ENCODE assay signal across 6 cellular contexts in the genomic region with DNA sequence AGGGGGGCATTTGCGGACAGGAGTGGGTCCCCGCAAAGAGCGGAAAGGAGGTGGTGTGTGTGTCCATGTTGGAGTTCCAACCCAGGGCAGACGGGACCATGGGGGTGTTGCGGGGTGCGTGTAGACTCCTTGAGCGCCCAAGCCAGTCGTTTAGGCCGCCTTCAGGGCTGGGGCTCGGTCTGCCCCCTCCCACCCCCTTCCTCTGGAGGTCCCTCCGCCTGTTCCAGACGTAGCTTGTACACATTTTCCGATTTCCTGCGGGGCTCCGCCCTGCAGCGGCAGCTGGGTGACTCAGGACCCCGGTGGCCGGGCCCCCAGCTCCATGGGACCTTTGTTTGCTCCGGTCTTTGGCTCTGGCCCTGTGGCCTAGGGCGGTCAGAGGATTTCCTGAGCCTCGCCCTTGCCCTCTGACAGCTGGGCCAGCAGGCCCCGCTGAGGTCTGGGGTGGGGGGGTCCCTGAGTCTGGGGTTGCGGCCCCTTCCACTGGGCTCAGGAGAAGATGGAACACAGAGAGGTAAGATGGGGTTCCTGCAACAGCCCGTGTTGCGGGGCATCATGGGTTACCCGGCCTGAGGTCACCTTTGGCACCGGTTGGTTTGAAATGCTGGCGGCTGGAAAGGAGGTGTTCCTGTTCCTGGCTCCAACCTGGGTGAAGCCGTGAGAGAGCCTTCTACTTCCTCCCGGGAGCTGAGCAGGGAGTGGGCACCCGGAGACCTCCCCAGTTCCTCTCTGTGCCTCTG. TPM values are rescaled to one million over a fixed set of nuclear protein-coding genes. Genes with fewer than 3 reads are reported as not detected.
DNase-seq lines count a peak whose midpoint lies in the region; ATAC-seq and TF ChIP-seq lines count a peak whose summit lies in the region.

No MANE protein-coding gene starts in this region.

- no peak for ATAC-seq in HG02623 (IDR thresholded peaks at IDR 0.05; ENCODE audit: unreplicated experiment)

- peak overlapping the region; percentile 80 for H3K4me3 Mint-ChIP-seq in osteocyte (ENCODE audit: unreplicated experiment)

- no peaks in the 10 kb centered on the region for H3K36me3 Mint-ChIP-seq in osteocyte (ENCODE audit: unreplicated experiment)

- H3K4me1 Mint-ChIP-seq in osteocyte (ENCODE audit: unreplicated experiment) = peaks cover 10% of the 10 kb centered on the region

- no peak for TF ChIP-seq CTCF in osteocyte (IDR thresholded peaks at IDR 0.05)

- DNase-seq in HT-29 (ENCODE audit: low spot score) (peak; percentile 39), dermis blood vessel endothelial cell (peak; percentile 65), osteocyte (ENCODE audit: extremely low spot score, unreplicated experiment) (no peak), NCI-H69 (lab: John Stamatoyannopoulos, UW) (no peak), glomerular visceral epithelial cell (ENCODE audit: extremely low spot score) (no peak)

- H3K9me3 Mint-ChIP-seq in osteocyte (ENCODE audit: unreplicated experiment) = no peaks in the 10 kb centered on the region

- H3K27ac Mint-ChIP-seq in osteocyte (ENCODE audit: unreplicated experiment) = peak overlapping the region; percentile 17

- H3K27me3 Mint-ChIP-seq in osteocyte (ENCODE audit: unreplicated experiment) = no peaks in the 10 kb centered on the region

RNA-seq across cellular contexts. Expression of a gene that starts 1.5 kb away (rescaled TPM):
- total RNA-seq in HT-29 (2014; rRNA removed; shearing (Covaris generic)) = 17.9 and 18.7 TPM in 2 replicates
- total RNA-seq in dermis blood vessel endothelial cell (12.9 and 26.9 TPM in 2 replicates), osteocyte (7.5 and 8.0 TPM in 2 replicates)

RNA-seq across cellular contexts. Expression of a gene that starts 14.8 kb away (rescaled TPM):
- total RNA-seq in HT-29 (2014; rRNA removed; shearing (Covaris generic)) = 403 and 420 TPM in 2 replicates
- total RNA-seq in dermis blood vessel endothelial cell (512 and 600 TPM in 2 replicates), osteocyte (381 and 382 TPM in 2 replicates)

RNA-seq across cellular contexts. Expression of a gene that starts 20.1 kb away (rescaled TPM):
- total RNA-seq in HT-29 (2014; rRNA removed; shearing (Covaris generic)) = 160 and 195 TPM in 2 replicates
- total RNA-seq in dermis blood vessel endothelial cell = 41.0 and 104 TPM in 2 replicates
- total RNA-seq in osteocyte = 24.7 and 24.8 TPM in 2 replicates

RNA-seq across cellular contexts. Expression of a gene that starts 47.1 kb away (rescaled TPM):
- 437 and 467 TPM in 2 replicates for total RNA-seq in HT-29 (2014; rRNA removed; shearing (Covaris generic))
- total RNA-seq in dermis blood vessel endothelial cell = 49.7 and 95.8 TPM in 2 replicates
- total RNA-seq in osteocyte = 62.5 and 68.6 TPM in 2 replicates

Comparison
In these comparisons a context has a peak if more than half of its experiments do, and no peak if none do; other contexts are left out.
1. DNase-seq: peak in HT-29 (single experiment) and dermis blood vessel endothelial cell (single experiment); none in osteocyte (single experiment), NCI-H69 (single experiment) and glomerular visceral epithelial cell (single experiment).